In genomic region chr16:11105038-11105903, GRCh38 we compare ENCODE assay signal across 1 cellular context.
TF ChIP-seq lines count a peak whose summit lies in the region.

No MANE protein-coding gene starts in this region.

TF ChIP-seq in GM12878, 131 proteins besides CTCF, POLR2A, EP300 and RAD21 (continued from another document):
- TF ChIP-seq MTA3 (IDR thresholded peaks at IDR 0.05; ENCODE audit: borderline replicate concordance, low read length) (0 out of 2 replicates have a peak, but pooled peaks have one; percentile 46), ZNF24 (IDR thresholded peaks at IDR 0.05) (0 out of 2 replicates have a peak, but pooled peaks have one; percentile 16), PAX5 (IDR thresholded peaks at IDR 0.05; ENCODE audit: borderline replicate concordance, low read depth, low read length) (peak; percentile 37; the same call in 1 of the 2 replicates), ATF7 (IDR thresholded peaks at IDR 0.05; ENCODE audit: low read depth) (peak; percentile 83), POLR2AphosphoS5 (IDR thresholded peaks at IDR 0.05; ENCODE audit: low read length) (peak; percentile 74), BHLHE40 (IDR thresholded peaks at IDR 0.05; ENCODE audit: borderline replicate concordance in 1 of 2, low read depth in 2 of 2, low read length in 1 of 2) (peak; percentile 6 to 49; a peak in 2 of 4 replicates), SP1 (IDR thresholded peaks at IDR 0.05; ENCODE audit: low read depth, low read length) (no peak), SREBF2 (IDR thresholded peaks at IDR 0.05; ENCODE audit: low read length) (no peak), ZNF207 (IDR thresholded peaks at IDR 0.05; ENCODE audit: borderline replicate concordance) (0 out of 2 replicates have a peak, but pooled peaks have one; percentile 35), USF2 (IDR thresholded peaks at IDR 0.05; ENCODE audit: borderline replicate concordance, low read depth, low read length) (no peak), KAT2A (conservative IDR thresholded peaks at IDR 0.05; ENCODE audit: control insufficient read depth, low read depth, low read length) (no peak), SKIL (IDR thresholded peaks at IDR 0.05; ENCODE audit: low read depth, poor library complexity, severe bottlenecking) (peak; percentile 65), GATAD2B (conservative IDR thresholded peaks at IDR 0.05; ENCODE audit: low read depth) (peak; percentile 63; the same call in 1 of the 2 replicates), NFIC (IDR thresholded peaks at IDR 0.05; ENCODE audit: low read depth, low read length) (peak; percentile 56; the same call in 1 of the 2 replicates), KLF5 (IDR thresholded peaks at IDR 0.05; ENCODE audit: partially characterized antibody) (no peak), IKZF1 (conservative IDR thresholded peaks at IDR 0.05) (peak; percentile 85), RELB (IDR thresholded peaks at IDR 0.05; ENCODE audit: low read depth) (peak; percentile 77), EED (IDR thresholded peaks at IDR 0.05; ENCODE audit: low read depth) (peak; percentile 57), DPF2 (IDR thresholded peaks at IDR 0.05) (peak; percentile 79), TCF3 (IDR thresholded peaks at IDR 0.05; ENCODE audit: borderline replicate concordance, insufficient read depth, low read depth, low read length) (0 out of 2 replicates have a peak, but pooled peaks have one; percentile 20), SMAD1 (IDR thresholded peaks at IDR 0.05; ENCODE audit: low read depth, partially characterized antibody) (peak; percentile 49), FOXK2 (IDR thresholded peaks at IDR 0.05) (no peak), CREM (IDR thresholded peaks at IDR 0.05; ENCODE audit: low read depth) (peak; percentile 34; the same call in 1 of the 2 replicates), BCLAF1 (IDR thresholded peaks at IDR 0.05) (no peak), POU2F2 (IDR thresholded peaks at IDR 0.05; ENCODE audit: borderline replicate concordance, low read depth, low read length) (peak; percentile 99; the same call in 2 of the 3 replicates), SIX5 (IDR thresholded peaks at IDR 0.05; ENCODE audit: low read depth, low read length, severe bottlenecking) (no peak), ATF2 (IDR thresholded peaks at IDR 0.05; ENCODE audit: low read length) (peak; percentile 77), MTA2 (IDR thresholded peaks at IDR 0.05; ENCODE audit: low read depth) (peak; percentile 22; the same call in 1 of the 2 replicates)
